26 cellular contexts compared by ENCODE assay signal in genomic region chr13:36143768-36144167, GRCh38. TPM values are rescaled to one million over a fixed set of nuclear protein-coding genes. Genes with fewer than 3 reads are reported as not detected.
"Had no signal": no experiment of that assay in that cellular context is flagged by ENCODE, and none has a peak within 500 bp of the region (broad histone marks: within the 10 kb centered on the region; RNA-seq: fewer than 3 reads in every experiment).

No MANE protein-coding gene starts in this region.

- H3K27ac Mint-ChIP-seq: mesothelial cell of epicardium; naive thymus-derived CD4-positive, alpha-beta T cell; natural killer cell treated with Interleukin-12 subunit alpha and Interleukin-12 subunit beta and Interleukin-15 and Interleukin-18, amount 100 ng/mL, for 72 hours; progenitor cell of endocrine pancreas; stimulated activated naive B cell treated with anti-CD40 and anti-IgM and Interleukin-4, amounts not matched to agents 10 μg/mL and 1 μg/mL and 100 μg/mL, for 72 hours; stimulated activated naive CD8-positive, alpha-beta T cell treated with anti-CD3 and anti-CD28 coated beads, Interleukin-15, Interleukin-2, amounts not matched to agents 100 ng/mL and 50 ng/mL, for 24 hours had no signal

- H3K27ac ChIP-seq: heart right ventricle, hepatocyte, left ventricle myocardium inferior, right atrium auricular region, right lobe of liver, skin epidermis, suprapubic skin, thoracic aorta, tibial artery, upper lobe of right lung had no signal

- DNase-seq: heart right ventricle; islet precursor cell; left ventricle myocardium inferior; mesendoderm; naive thymus-derived CD4-positive, alpha-beta T cell; nucleus accumbens; right lobe of liver; stimulated activated CD4-positive, alpha-beta T cell treated with anti-CD3 and anti-CD28 coated beads, Interleukin-12 subunit alpha, Interleukin-12 subunit beta, amount 100 ng/mL, for 4 hours; stimulated activated CD4-positive, alpha-beta T cell treated with anti-CD3 and anti-CD28 coated beads, Interleukin-15, amount 100 ng/mL, for 24 hours; stimulated activated CD4-positive, alpha-beta T cell treated with anti-CD3 and anti-CD28 coated beads, Interleukin-2, amount 100 ng/mL, for 24 hours; stimulated activated CD4-positive, alpha-beta T cell treated with anti-CD3 and anti-CD28 coated beads, Interleukin-4, amount 100 ng/mL, for 1 hour; stimulated activated naive B cell treated with anti-CD40 and anti-IgM and Interleukin-4, amounts not matched to agents 10 μg/mL and 1 μg/mL and 100 μg/mL, for 72 hours; tibial artery; trophoblast cell; upper lobe of right lung had no signal

- ATAC-seq: heart right ventricle; naive thymus-derived CD4-positive, alpha-beta T cell; natural killer cell treated with Interleukin-12 subunit alpha and Interleukin-12 subunit beta and Interleukin-15 and Interleukin-18, amount 100 ng/mL, for 72 hours; right lobe of liver; stimulated activated naive B cell treated with anti-CD40 and anti-IgM and Interleukin-4, amounts not matched to agents 10 μg/mL and 1 μg/mL and 100 μg/mL, for 72 hours; upper lobe of right lung had no signal

- H3K27me3 Mint-ChIP-seq: natural killer cell treated with Interleukin-12 subunit alpha and Interleukin-12 subunit beta and Interleukin-15 and Interleukin-18, amount 100 ng/mL, for 72 hours; progenitor cell of endocrine pancreas; stimulated activated naive B cell treated with anti-CD40 and anti-IgM and Interleukin-4, amounts not matched to agents 10 μg/mL and 1 μg/mL and 100 μg/mL, for 72 hours; stimulated activated naive CD8-positive, alpha-beta T cell treated with anti-CD3 and anti-CD28 coated beads, Interleukin-15, Interleukin-2, amounts not matched to agents 100 ng/mL and 50 ng/mL, for 24 hours had no signal

- H3K27me3 ChIP-seq: heart right ventricle, hepatocyte, right atrium auricular region, right lobe of liver, suprapubic skin, tibial artery, upper lobe of right lung had no signal

- H3K4me2 ChIP-seq: hepatocyte had no signal

- H3K9me3 ChIP-seq: right lobe of liver, thoracic aorta, tibial artery had no signal

- H3K4me1 ChIP-seq: left ventricle myocardium inferior, right atrium auricular region, right lobe of liver, suprapubic skin, tibial artery, upper lobe of right lung had no signal

- H3K79me2 ChIP-seq: hepatocyte had no signal

- H3K36me3 ChIP-seq: heart right ventricle, left ventricle myocardium inferior, right atrium auricular region, right lobe of liver, suprapubic skin, thoracic aorta, tibial artery, upper lobe of right lung had no signal

- H3K4me1 Mint-ChIP-seq: mesothelial cell of epicardium; naive thymus-derived CD4-positive, alpha-beta T cell; stimulated activated naive B cell treated with anti-CD40 and anti-IgM and Interleukin-4, amounts not matched to agents 10 μg/mL and 1 μg/mL and 100 μg/mL, for 72 hours had no signal

- H3K4me3 Mint-ChIP-seq: mesothelial cell of epicardium; naive thymus-derived CD4-positive, alpha-beta T cell; natural killer cell treated with Interleukin-12 subunit alpha and Interleukin-12 subunit beta and Interleukin-15 and Interleukin-18, amount 100 ng/mL, for 72 hours; stimulated activated naive B cell treated with anti-CD40 and anti-IgM and Interleukin-4, amounts not matched to agents 10 μg/mL and 1 μg/mL and 100 μg/mL, for 72 hours; stimulated activated naive CD8-positive, alpha-beta T cell treated with anti-CD3 and anti-CD28 coated beads, Interleukin-15, Interleukin-2, amounts not matched to agents 100 ng/mL and 50 ng/mL, for 24 hours had no signal

- H3K4me3 ChIP-seq: heart right ventricle, hepatocyte, left ventricle myocardium inferior, lung, right atrium auricular region, right lobe of liver, skin epidermis, suprapubic skin, thoracic aorta, tibial artery, upper lobe of right lung had no signal

- H3K9me3 Mint-ChIP-seq: stimulated activated naive CD8-positive, alpha-beta T cell treated with anti-CD3 and anti-CD28 coated beads, Interleukin-15, Interleukin-2, amounts not matched to agents 100 ng/mL and 50 ng/mL, for 24 hours had no signal

- H2AFZ ChIP-seq: hepatocyte had no signal

- H3K36me3 Mint-ChIP-seq: naive thymus-derived CD4-positive, alpha-beta T cell; natural killer cell treated with Interleukin-12 subunit alpha and Interleukin-12 subunit beta and Interleukin-15 and Interleukin-18, amount 100 ng/mL, for 72 hours; stimulated activated naive B cell treated with anti-CD40 and anti-IgM and Interleukin-4, amounts not matched to agents 10 μg/mL and 1 μg/mL and 100 μg/mL, for 72 hours had no signal

RNA-seq across cellular contexts. Expression of gene DCLK1, which starts 12.6 kb away (rescaled TPM):
- total RNA-seq: mononuclear cell; naive thymus-derived CD4-positive, alpha-beta T cell; natural killer cell treated with Interleukin-12 subunit alpha and Interleukin-12 subunit beta and Interleukin-15 and Interleukin-18, amount 100 ng/mL, for 72 hours had no signal
- polyA plus RNA-seq: naive thymus-derived CD4-positive, alpha-beta T cell had no signal
